Comparison of ENCODE assay signal across 1 cellular context in genomic region chr18:44771957-44772917, GRCh38.
A peak's percentile ranks its signal among the peaks of the same experiment; 100 is the strongest.
TF ChIP-seq lines count a peak whose summit lies in the region.

No MANE protein-coding gene starts in this region.

TF ChIP-seq in HepG2, 621 proteins besides CTCF, POLR2A, EP300 and RAD21 (continued from another document and continues in another):
- TF ChIP-seq ZNF609 (CRISPR knock-in tag; IDR thresholded peaks at IDR 0.05; ENCODE audit: borderline replicate concordance) (peak; percentile 88; the same call in 1 of the 2 replicates), RERE (CRISPR knock-in tag; IDR thresholded peaks at IDR 0.05; ENCODE audit: low read depth) (peak; percentile 79), NCOR1 (IDR thresholded peaks at IDR 0.05; ENCODE audit: borderline replicate concordance, low read length) (peak; percentile 52; the same call in 1 of the 2 replicates), ETV5 (CRISPR knock-in tag; IDR thresholded peaks at IDR 0.05; ENCODE audit: borderline replicate concordance) (peak; percentile 64; the same call in 1 of the 2 replicates), TBX2 (CRISPR knock-in tag; IDR thresholded peaks at IDR 0.05; ENCODE audit: borderline replicate concordance) (no peak), ZNF619 (CRISPR knock-in tag; IDR thresholded peaks at IDR 0.05) (no peak), ZNF747 (CRISPR knock-in tag; IDR thresholded peaks at IDR 0.05; ENCODE audit: borderline replicate concordance) (no peak), SOX13 (IDR thresholded peaks at IDR 0.05) (no peak), SOX13 (CRISPR knock-in tag; conservative IDR thresholded peaks at IDR 0.05 in 1 of 2, IDR thresholded peaks at IDR 0.05 in 1 of 2) (peak in 1 of 2 experiments; percentile 81; a peak in 2 of 4 replicates), KDM3A (CRISPR knock-in tag; IDR thresholded peaks at IDR 0.05; ENCODE audit: low read depth) (no peak), ZNF629 (CRISPR knock-in tag; conservative IDR thresholded peaks at IDR 0.05) (peak; percentile 91), ZNF639 (CRISPR knock-in tag; conservative IDR thresholded peaks at IDR 0.05) (no peak), ZNF672 (CRISPR knock-in tag; IDR thresholded peaks at IDR 0.05) (no peak), ZNF326 (CRISPR knock-in tag; IDR thresholded peaks at IDR 0.05; ENCODE audit: borderline replicate concordance) (no peak), ZNF549 (CRISPR knock-in tag; IDR thresholded peaks at IDR 0.05) (no peak), MED1 (CRISPR knock-in tag; IDR thresholded peaks at IDR 0.05) (peak; percentile 69; the same call in 1 of the 2 replicates), ZC3H4 (CRISPR knock-in tag; IDR thresholded peaks at IDR 0.05; ENCODE audit: borderline replicate concordance) (no peak), ZNF772 (CRISPR knock-in tag; IDR thresholded peaks at IDR 0.05) (no peak), ZNF713 (CRISPR knock-in tag; IDR thresholded peaks at IDR 0.05) (no peak), ZNF30 (CRISPR knock-in tag; IDR thresholded peaks at IDR 0.05) (no peak), MAFG (CRISPR knock-in tag; IDR thresholded peaks at IDR 0.05) (no peak), NFATC3 (CRISPR knock-in tag; IDR thresholded peaks at IDR 0.05) (no peak), XBP1 (CRISPR knock-in tag; IDR thresholded peaks at IDR 0.05) (no peak), GABPB1 (CRISPR knock-in tag; IDR thresholded peaks at IDR 0.05) (peak; percentile 16; the same call in 1 of the 2 replicates), ZNF256 (CRISPR knock-in tag; conservative IDR thresholded peaks at IDR 0.05) (no peak), PHF21A (CRISPR knock-in tag; IDR thresholded peaks at IDR 0.05) (0 out of 2 replicates have a peak, but pooled peaks have one; percentile 17), KDM1A (CRISPR knock-in tag; IDR thresholded peaks at IDR 0.05) (peak; percentile 90), ZNF792 (CRISPR knock-in tag; IDR thresholded peaks at IDR 0.05) (no peak), ZNF615 (CRISPR knock-in tag; IDR thresholded peaks at IDR 0.05; ENCODE audit: borderline replicate concordance) (no peak), HDAC2 (CRISPR knock-in tag; IDR thresholded peaks at IDR 0.05) (peak; percentile 50; the same call in 1 of the 2 replicates), BCLAF1 (IDR thresholded peaks at IDR 0.05) (no peak), ZNF160 (CRISPR knock-in tag; IDR thresholded peaks at IDR 0.05) (no peak), ZNF180 (CRISPR knock-in tag; IDR thresholded peaks at IDR 0.05; ENCODE audit: borderline replicate concordance, low read depth) (no peak), LBX2 (CRISPR knock-in tag; IDR thresholded peaks at IDR 0.05; ENCODE audit: borderline replicate concordance) (no peak), PATZ1 (CRISPR knock-in tag; IDR thresholded peaks at IDR 0.05) (peak; percentile 89), NR2F6 (IDR thresholded peaks at IDR 0.05) (peak; percentile 93), NR2F6 (CRISPR knock-in tag; IDR thresholded peaks at IDR 0.05) (peak; percentile 95), ZNF234 (CRISPR knock-in tag; conservative IDR thresholded peaks at IDR 0.05) (no peak), FOXA1 (IDR thresholded peaks at IDR 0.05) (no peak), FOXA1 (CRISPR knock-in tag; IDR thresholded peaks at IDR 0.05) (peak; percentile 63), ZNF710 (CRISPR knock-in tag; IDR thresholded peaks at IDR 0.05; ENCODE audit: borderline replicate concordance) (peak; percentile 43; the same call in 1 of the 2 replicates), CHD2 (IDR thresholded peaks at IDR 0.05; ENCODE audit: low read depth, low read length) (no peak), RORA (CRISPR knock-in tag; IDR thresholded peaks at IDR 0.05) (no peak), FOXP1 (IDR thresholded peaks at IDR 0.05) (no peak), FOXP1 (CRISPR knock-in tag; IDR thresholded peaks at IDR 0.05) (peak; percentile 62), HNRNPLL (IDR thresholded peaks at IDR 0.05; ENCODE audit: low read depth, low read length, poor library complexity, severe bottlenecking) (no peak), HOXA7 (CRISPR knock-in tag; IDR thresholded peaks at IDR 0.05) (no peak), NFYB (CRISPR knock-in tag; IDR thresholded peaks at IDR 0.05) (no peak), ZNF451 (CRISPR knock-in tag; IDR thresholded peaks at IDR 0.05) (no peak), MAF1 (CRISPR knock-in tag; IDR thresholded peaks at IDR 0.05; ENCODE audit: borderline replicate concordance) (no peak), ELF1 (CRISPR knock-in tag; IDR thresholded peaks at IDR 0.05) (peak; percentile 14; the same call in 1 of the 2 replicates), GATAD1 (CRISPR knock-in tag; IDR thresholded peaks at IDR 0.05) (0 out of 2 replicates have a peak, but pooled peaks have one; percentile 23), GATAD2A (CRISPR knock-in tag; IDR thresholded peaks at IDR 0.05) (peak; percentile 74; the same call in 1 of the 2 replicates), PAF1 (CRISPR knock-in tag; IDR thresholded peaks at IDR 0.05) (no peak)
